In genomic region chr17:12588531-12588930, GRCh38 we compare ENCODE assay signal across 8 cellular contexts.
"Had no signal": no experiment of that assay in that cellular context is flagged by ENCODE, and none has a peak within 500 bp of the region (broad histone marks: within the 10 kb centered on the region; RNA-seq: fewer than 3 reads in every experiment).

No MANE protein-coding gene starts in this region.

- H3K9me3 ChIP-seq: HAP-1 had no signal

- H3K4me1 ChIP-seq: HAP-1 had no signal

- DNase-seq: GM23248, GOT3, H7, H9, HCEC 1CT, HFFc6 had no signal

- H3K27ac ChIP-seq: GM23248 had no signal

- H3K4me3 ChIP-seq: GM23248, GM23338, HAP-1 had no signal

- H3K36me3 ChIP-seq: HAP-1 had no signal
